8 cellular contexts compared by ENCODE assay signal in genomic region chr15:51750942-51751686, GRCh38. TPM values are rescaled to one million over a fixed set of nuclear protein-coding genes. Genes with fewer than 3 reads are reported as not detected.
DNase-seq lines count a peak whose midpoint lies in the region; ATAC-seq and TF ChIP-seq lines count a peak whose summit lies in the region.

Gene TMOD2, plus strand, starts transcription at chr15:51751597. Its CDS starts 14,845 bp downstream, at chr15:51766442.

- CTCF ChIA-PET in activated CD4-positive, alpha-beta T cell treated with anti-CD3 and anti-CD28 coated beads for 36 hours (lab: Charles Lee): interaction anchor here (0.7 kb wide), 1 partner anchor 10 kb away, joined by 3 read pairs; no protein-coding TSS in a partner anchor

- peaks cover 24% of the 10 kb centered on the region for H3K4me1 Mint-ChIP-seq in activated CD4-positive, alpha-beta T cell treated with anti-CD3 and anti-CD28 coated beads for 36 hours
- peaks cover 25% of the 10 kb centered on the region for H3K4me1 Mint-ChIP-seq in stimulated activated effector memory CD8-positive, alpha-beta T cell treated with anti-CD3 and anti-CD28 coated beads, Interleukin-12 subunit alpha, Interleukin-12 subunit beta, amount 100 ng/mL, for 72 hours

- H3K9me3 ChIP-seq in lower lobe of right lung: no peaks in the 10 kb centered on the region

- peak within 1 kb of the TSS; percentile 62 for H3K27ac ChIP-seq in lower lobe of right lung

- TF ChIP-seq CTCF in LNCaP clone FGC (IDR thresholded peaks at IDR 0.05; ENCODE audit: control insufficient read depth, extremely low read depth, insufficient read depth) (no peak), lower lobe of right lung (IDR thresholded peaks at IDR 0.05) (no peak)

- peak; percentile 69 for ATAC-seq in GM21737 (IDR thresholded peaks at IDR 0.05; ENCODE audit: unreplicated experiment)
- ATAC-seq in activated CD4-positive, alpha-beta T cell treated with anti-CD3 and anti-CD28 coated beads for 36 hours: peak; percentile 90
- ATAC-seq in lower lobe of right lung: peak; percentile 91 to 97
- peak; percentile 90 for ATAC-seq in stimulated activated effector memory CD8-positive, alpha-beta T cell treated with anti-CD3 and anti-CD28 coated beads, Interleukin-12 subunit alpha, Interleukin-12 subunit beta, amount 100 ng/mL, for 72 hours

- peaks cover 18% of the 10 kb centered on the region for H3K4me1 ChIP-seq in lower lobe of right lung

- H3K27ac Mint-ChIP-seq in activated CD4-positive, alpha-beta T cell treated with anti-CD3 and anti-CD28 coated beads for 36 hours: peak within 1 kb of the TSS; percentile 66
- no peak within 1 kb of the TSS for H3K27ac Mint-ChIP-seq in stimulated activated effector memory CD8-positive, alpha-beta T cell treated with anti-CD3 and anti-CD28 coated beads, Interleukin-12 subunit alpha, Interleukin-12 subunit beta, amount 100 ng/mL, for 72 hours

- peak within 1 kb of the TSS; percentile 79 for H3K4me3 Mint-ChIP-seq in activated CD4-positive, alpha-beta T cell treated with anti-CD3 and anti-CD28 coated beads for 36 hours
- H3K4me3 Mint-ChIP-seq in stimulated activated effector memory CD8-positive, alpha-beta T cell treated with anti-CD3 and anti-CD28 coated beads, Interleukin-12 subunit alpha, Interleukin-12 subunit beta, amount 100 ng/mL, for 72 hours: peak within 1 kb of the TSS; percentile 84

- intact Hi-C loops in activated CD4-positive, alpha-beta T cell treated with anti-CD3 and anti-CD28 coated beads for 36 hours (cut with DNase I, micrococcal nuclease): loop anchor here (1.0 to 5.0 kb wide), 3 partner anchors 14 to 76 kb away; partner anchors contain the start of genes LYSMD2 (in 1 of the 2) and TMOD3 (in 1 of the 2)
- intact Hi-C loops in lower lobe of right lung (cut with DNase I): no loop called here

- POLR2A ChIA-PET in activated CD4-positive, alpha-beta T cell treated with anti-CD3 and anti-CD28 coated beads for 36 hours (lab: Charles Lee): interaction anchor here (0.6 to 1.1 kb wide), 2 partner anchors 15 to 101 kb away, joined by 3 to 5 read pairs; no protein-coding TSS in a partner anchor

- H3K27me3 ChIP-seq in lower lobe of right lung (ENCODE audit: low read depth): no peaks in the 10 kb centered on the region

- H3K36me3 Mint-ChIP-seq in activated CD4-positive, alpha-beta T cell treated with anti-CD3 and anti-CD28 coated beads for 36 hours (ENCODE audit: low read depth): no peaks in the 10 kb centered on the region
- H3K36me3 Mint-ChIP-seq in stimulated activated effector memory CD8-positive, alpha-beta T cell treated with anti-CD3 and anti-CD28 coated beads, Interleukin-12 subunit alpha, Interleukin-12 subunit beta, amount 100 ng/mL, for 72 hours: no peaks in the 10 kb centered on the region

- peak within 1 kb of the TSS; percentile 55 for H3K4me3 ChIP-seq in LNCaP clone FGC (ENCODE audit: low read depth, low read length)
- H3K4me3 ChIP-seq in lower lobe of right lung: peak within 1 kb of the TSS; percentile 63

- H3K36me3 ChIP-seq in lower lobe of right lung: no peaks in the 10 kb centered on the region

- no peaks in the 10 kb centered on the region for H3K9me3 Mint-ChIP-seq in activated CD4-positive, alpha-beta T cell treated with anti-CD3 and anti-CD28 coated beads for 36 hours (ENCODE audit: low read depth)
- no peaks in the 10 kb centered on the region for H3K9me3 Mint-ChIP-seq in stimulated activated effector memory CD8-positive, alpha-beta T cell treated with anti-CD3 and anti-CD28 coated beads, Interleukin-12 subunit alpha, Interleukin-12 subunit beta, amount 100 ng/mL, for 72 hours

- DNase-seq in GDM1 (lab: John Stamatoyannopoulos, UW) (peak; percentile 8), LNCaP clone FGC (ENCODE audit: low read depth) (no peak), ecto neural progenitor cell (ENCODE audit: low spot score) (peak; percentile 74), lower lobe of right lung (peak; percentile 70), NOMO-1 (lab: John Stamatoyannopoulos, UW; ENCODE audit: unreplicated experiment in 2 of 2) (no peak)
- peak; percentile 72 for DNase-seq in activated CD4-positive, alpha-beta T cell treated with anti-CD3 and anti-CD28 coated beads for 36 hours
- DNase-seq in stimulated activated effector memory CD8-positive, alpha-beta T cell treated with anti-CD3 and anti-CD28 coated beads, Interleukin-12 subunit alpha, Interleukin-12 subunit beta, amount 100 ng/mL, for 72 hours (ENCODE audit: low spot score in 2 of 2): peak; percentile 40 to 76

- H3K27me3 Mint-ChIP-seq in activated CD4-positive, alpha-beta T cell treated with anti-CD3 and anti-CD28 coated beads for 36 hours: peaks cover 11% of the 10 kb centered on the region

RNA-seq across cellular contexts. Expression of gene TMOD2, which starts in this region (rescaled TPM):
- 1 to 10 TPM; 5.4 to 6.9 TPM for total RNA-seq in activated CD4-positive, alpha-beta T cell treated with anti-CD3 and anti-CD28 coated beads for 36 hours
- 14.7 TPM for total RNA-seq in lower lobe of right lung

Comparison
In these comparisons a context has a peak if more than half of its experiments do, and no peak if none do; other contexts are left out.
1. DNase-seq: peak in GDM1 (single experiment), activated CD4-positive, alpha-beta T cell treated with anti-CD3 and anti-CD28 coated beads for 36 hours (single experiment), ecto neural progenitor cell (single experiment), lower lobe of right lung (single experiment) and stimulated activated effector memory CD8-positive, alpha-beta T cell treated with anti-CD3 and anti-CD28 coated beads, Interleukin-12 subunit alpha, Interleukin-12 subunit beta, amount 100 ng/mL, for 72 hours (2 of 2); none in LNCaP clone FGC (single experiment) and NOMO-1 (0 of 2).
2. Peak in every context shown above with its lines, with median percentiles within 50 percentile points of each other: ATAC-seq.